ENCODE assay signal across 17 cellular contexts in the genomic region with DNA sequence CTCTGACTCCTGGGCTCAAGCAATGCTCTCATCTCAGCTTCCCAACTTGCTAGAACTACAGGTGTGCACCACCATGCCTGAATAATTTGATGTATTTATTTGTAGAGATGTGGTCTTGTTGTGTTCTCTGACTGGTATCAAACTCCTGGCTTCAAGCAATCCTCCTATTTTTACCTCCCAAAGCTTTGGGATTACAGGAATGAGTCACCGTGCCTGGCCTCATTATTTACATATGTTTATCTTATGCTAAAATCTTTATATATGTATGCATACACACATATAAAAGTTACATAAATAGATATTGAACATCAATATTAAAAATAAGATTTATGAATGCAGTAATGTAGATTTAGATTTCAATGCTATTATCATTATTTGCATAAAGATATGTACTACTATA.
DNase-seq lines count a peak whose midpoint lies in the region; ATAC-seq and TF ChIP-seq lines count a peak whose summit lies in the region.
"Had no signal": no experiment of that assay in that cellular context is flagged by ENCODE, and none has a peak within 500 bp of the region (broad histone marks: within the 10 kb centered on the region; RNA-seq: fewer than 3 reads in every experiment).

No MANE protein-coding gene starts in this region.

- H3K4me3 ChIP-seq in LNCaP clone FGC (ENCODE audit: low read depth, low read length) (no peak overlapping the region), fibroblast of villous mesenchyme (ENCODE audit: low read depth, low read length) (no peak overlapping the region), spleen (no peak overlapping the region)
- H3K4me3 ChIP-seq: BLaER1, GM23248 had no signal

- intact Hi-C loops in spleen (cut with DNase I; ENCODE audit: low total_unique reads), result no loop called here

- H3K27ac Mint-ChIP-seq in activated naive CD4-positive, alpha-beta T cell treated with anti-CD3 and anti-CD28 coated beads, Interleukin-2, amount 10 ng/mL, durations not matched to agents 7 days and 5 days, result no peak overlapping the region
- no peak overlapping the region for H3K27ac Mint-ChIP-seq in effector memory CD8-positive, alpha-beta T cell
- H3K27ac Mint-ChIP-seq: B cell; CD4-positive, CD25-positive, alpha-beta regulatory T cell; CD8-positive, alpha-beta T cell had no signal

- no peak for TF ChIP-seq POLR2A in spleen (IDR thresholded peaks at IDR 0.05)

- 89 to 98% (median 93%) methylated on average over 1 of the region's 1 CpG for WGBS in spleen, 5 donors

- H3K27ac ChIP-seq in spleen, result no peak overlapping the region
- H3K27ac ChIP-seq: BLaER1, C4-2B, GM23248 had no signal

- H3K9me3 ChIP-seq in spleen, result peaks cover 0 to 10% (median 0%) of the 10 kb centered on the region in 8 donors
- H3K9me3 ChIP-seq: BLaER1, Caco-2 had no signal

- no peak overlapping the region for H3K4me3 Mint-ChIP-seq in activated naive CD4-positive, alpha-beta T cell treated with anti-CD3 and anti-CD28 coated beads, Interleukin-2, amount 10 ng/mL, durations not matched to agents 7 days and 5 days
- H3K4me3 Mint-ChIP-seq in effector memory CD8-positive, alpha-beta T cell, result no peak overlapping the region
- H3K4me3 Mint-ChIP-seq: B cell; CD4-positive, CD25-positive, alpha-beta regulatory T cell; CD8-positive, alpha-beta T cell had no signal

- H3K36me3 ChIP-seq in spleen, result no peaks in the 10 kb centered on the region
- H3K36me3 ChIP-seq: BLaER1 had no signal

- no peaks in the 10 kb centered on the region for H3K27me3 Mint-ChIP-seq in activated naive CD4-positive, alpha-beta T cell treated with anti-CD3 and anti-CD28 coated beads, Interleukin-2, amount 10 ng/mL, durations not matched to agents 7 days and 5 days
- H3K27me3 Mint-ChIP-seq in effector memory CD8-positive, alpha-beta T cell, result no peaks in the 10 kb centered on the region
- H3K27me3 Mint-ChIP-seq: B cell; CD4-positive, CD25-positive, alpha-beta regulatory T cell had no signal

- no peaks in the 10 kb centered on the region for H3K4me1 Mint-ChIP-seq in activated naive CD4-positive, alpha-beta T cell treated with anti-CD3 and anti-CD28 coated beads, Interleukin-2, amount 10 ng/mL, durations not matched to agents 7 days and 5 days
- no peaks in the 10 kb centered on the region for H3K4me1 Mint-ChIP-seq in effector memory CD8-positive, alpha-beta T cell (ENCODE audit: low read depth in 2 of 2)
- H3K4me1 Mint-ChIP-seq: B cell; CD4-positive, CD25-positive, alpha-beta regulatory T cell had no signal

- no peaks in the 10 kb centered on the region for H3K4me1 ChIP-seq in spleen
- H3K4me1 ChIP-seq: BLaER1 had no signal

- DNase-seq in HT-29 (ENCODE audit: low spot score) (peak; percentile 19), LNCaP clone FGC (ENCODE audit: low read depth) (peak; percentile 75), fibroblast of villous mesenchyme (ENCODE audit: low read depth) (peak; percentile 50), spleen (no peak)
- no peak for DNase-seq in activated naive CD4-positive, alpha-beta T cell treated with anti-CD3 and anti-CD28 coated beads, Interleukin-2, amount 10 ng/mL, durations not matched to agents 7 days and 5 days
- DNase-seq in effector memory CD8-positive, alpha-beta T cell, result no peak
- DNase-seq: Caco-2; CD4-positive, CD25-positive, alpha-beta regulatory T cell; CD8-positive, alpha-beta T cell; DMS153; DND-41; GM23248; H7; HCEC 1CT had no signal

- CTCF ChIA-PET in activated naive CD4-positive, alpha-beta T cell treated with anti-CD3 and anti-CD28 coated beads, Interleukin-2, amount 10 ng/mL, durations not matched to agents 7 days and 5 days (lab: Charles Lee), result no interaction called here

- peaks cover 6% of the 10 kb centered on the region for H3K9me3 Mint-ChIP-seq in activated naive CD4-positive, alpha-beta T cell treated with anti-CD3 and anti-CD28 coated beads, Interleukin-2, amount 10 ng/mL, durations not matched to agents 7 days and 5 days
- peaks cover 0 to 12% of the 10 kb centered on the region in 2 donors for H3K9me3 Mint-ChIP-seq in effector memory CD8-positive, alpha-beta T cell

- no peaks in the 10 kb centered on the region for H3K27me3 ChIP-seq in spleen (replicated peaks in 1 of 7)
- H3K27me3 ChIP-seq: BLaER1 had no signal

- H3K36me3 Mint-ChIP-seq in activated naive CD4-positive, alpha-beta T cell treated with anti-CD3 and anti-CD28 coated beads, Interleukin-2, amount 10 ng/mL, durations not matched to agents 7 days and 5 days, result no peaks in the 10 kb centered on the region
- no peaks in the 10 kb centered on the region for H3K36me3 Mint-ChIP-seq in effector memory CD8-positive, alpha-beta T cell (ENCODE audit: insufficient read depth)
- H3K36me3 Mint-ChIP-seq: CD4-positive, CD25-positive, alpha-beta regulatory T cell; CD8-positive, alpha-beta T cell had no signal

- TF ChIP-seq CTCF in LNCaP clone FGC (IDR thresholded peaks at IDR 0.05; ENCODE audit: control insufficient read depth, extremely low read depth, insufficient read depth), result no peak
- no peak for TF ChIP-seq CTCF in fibroblast of villous mesenchyme (IDR thresholded peaks at IDR 0.05; ENCODE audit: insufficient read depth, low read depth, low read length)
- TF ChIP-seq CTCF in spleen (IDR thresholded peaks at IDR 0.05 in 8 of 11, conservative IDR thresholded peaks at IDR 0.05 in 3 of 11), result no peak

- ATAC-seq in effector memory CD8-positive, alpha-beta T cell (replicated peaks), result no peak
- ATAC-seq: CD8-positive, alpha-beta T cell had no signal

Comparison
In these comparisons a context has a peak if more than half of its experiments do, and no peak if none do; other contexts are left out.
1. DNase-seq: peak in HT-29 (single experiment), LNCaP clone FGC (single experiment) and fibroblast of villous mesenchyme (single experiment); none in activated naive CD4-positive, alpha-beta T cell treated with anti-CD3 and anti-CD28 coated beads, Interleukin-2, amount 10 ng/mL, durations not matched to agents 7 days and 5 days (single experiment), effector memory CD8-positive, alpha-beta T cell (0 of 3) and spleen (single experiment).